In the genomic region with DNA sequence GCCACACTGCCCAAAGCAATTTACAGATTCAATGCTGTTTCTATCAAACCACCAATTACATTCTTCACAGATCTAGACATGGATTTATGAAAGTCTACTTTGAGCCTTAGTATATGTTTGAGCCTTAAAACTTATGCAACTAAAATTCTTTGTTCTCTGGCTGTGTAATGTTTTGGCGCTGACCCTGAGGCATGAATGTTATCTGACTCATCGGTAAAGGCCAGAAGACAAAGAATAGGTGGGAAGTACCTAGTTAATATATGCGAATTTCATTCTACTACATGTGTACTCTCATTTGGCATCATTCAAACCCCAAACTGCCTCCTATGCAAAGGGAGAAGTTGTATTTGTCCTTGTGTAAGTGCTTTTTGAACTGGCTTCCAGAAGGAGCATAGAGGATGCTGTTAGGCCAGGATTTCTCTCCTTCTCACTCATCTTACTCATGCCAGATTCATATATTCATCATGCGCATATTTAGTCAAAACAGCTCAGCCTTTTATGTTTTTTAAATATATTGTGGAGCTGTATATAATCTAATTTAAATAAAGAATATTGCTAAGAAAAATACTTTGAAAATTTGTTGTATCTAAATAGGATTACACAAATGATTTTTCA, we compare ENCODE assay signal across 10 cellular contexts.
DNase-seq lines count a peak whose midpoint lies in the region; ATAC-seq lines count a peak whose summit lies in the region.
"Had no signal": no experiment of that assay in that cellular context is flagged by ENCODE, and none has a peak within 500 bp of the region (broad histone marks: within the 10 kb centered on the region; RNA-seq: fewer than 3 reads in every experiment).

No MANE protein-coding gene starts in this region.

- H3K27me3 Mint-ChIP-seq in activated naive CD8-positive, alpha-beta T cell treated with anti-CD3 and anti-CD28 coated beads, Interleukin-2, amount 50 U/mL, for 24 hours = no peaks in the 10 kb centered on the region

- H3K4me1 Mint-ChIP-seq in activated naive CD8-positive, alpha-beta T cell treated with anti-CD3 and anti-CD28 coated beads, Interleukin-2, amount 50 U/mL, for 24 hours = peaks cover 40% of the 10 kb centered on the region

- H3K9me3 Mint-ChIP-seq in activated naive CD8-positive, alpha-beta T cell treated with anti-CD3 and anti-CD28 coated beads, Interleukin-2, amount 50 U/mL, for 24 hours = peaks cover 27% of the 10 kb centered on the region

- peaks cover 16% of the 10 kb centered on the region for H3K36me3 Mint-ChIP-seq in activated naive CD8-positive, alpha-beta T cell treated with anti-CD3 and anti-CD28 coated beads, Interleukin-2, amount 50 U/mL, for 24 hours (ENCODE audit: low read depth)

- H3K27ac Mint-ChIP-seq in activated naive CD8-positive, alpha-beta T cell treated with anti-CD3 and anti-CD28 coated beads, Interleukin-2, amount 50 U/mL, for 24 hours = no peak overlapping the region

- H3K4me3 Mint-ChIP-seq in activated naive CD8-positive, alpha-beta T cell treated with anti-CD3 and anti-CD28 coated beads, Interleukin-2, amount 50 U/mL, for 24 hours = no peak overlapping the region

- peak; percentile 35 for ATAC-seq in GM18508 (IDR thresholded peaks at IDR 0.05; ENCODE audit: insufficient read depth, unreplicated experiment)
- peak; percentile 55 for ATAC-seq in HG02870 (IDR thresholded peaks at IDR 0.05; ENCODE audit: unreplicated experiment)
- ATAC-seq in activated naive CD8-positive, alpha-beta T cell treated with anti-CD3 and anti-CD28 coated beads, Interleukin-2, amount 50 U/mL, for 24 hours = peak; percentile 94
- ATAC-seq in GM19035 (IDR thresholded peaks at IDR 0.05; ENCODE audit: unreplicated experiment) = no peak
- ATAC-seq: Right ventricle myocardium inferior had no signal

- DNase-seq in activated naive CD8-positive, alpha-beta T cell treated with anti-CD3 and anti-CD28 coated beads, Interleukin-2, amount 50 U/mL, for 24 hours = no peak
- peak; percentile 26 for DNase-seq in non-pigmented ciliary epithelial cell (ENCODE audit: low read depth)
- DNase-seq in NCI-H1092 treated with DMSO at 0.1 percent for 48 hours (lab: John Stamatoyannopoulos, UW) = no peak
- no peak for DNase-seq in NCI-H510A (lab: John Stamatoyannopoulos, UW)
- no peak for DNase-seq in cerebellum (ENCODE audit: low spot score)
- DNase-seq: activated T-cell treated with anti-CD3 and anti-CD28 coated beads for 4 hours had no signal
